ENCODE assay signal across 8 cellular contexts in the genomic region with DNA sequence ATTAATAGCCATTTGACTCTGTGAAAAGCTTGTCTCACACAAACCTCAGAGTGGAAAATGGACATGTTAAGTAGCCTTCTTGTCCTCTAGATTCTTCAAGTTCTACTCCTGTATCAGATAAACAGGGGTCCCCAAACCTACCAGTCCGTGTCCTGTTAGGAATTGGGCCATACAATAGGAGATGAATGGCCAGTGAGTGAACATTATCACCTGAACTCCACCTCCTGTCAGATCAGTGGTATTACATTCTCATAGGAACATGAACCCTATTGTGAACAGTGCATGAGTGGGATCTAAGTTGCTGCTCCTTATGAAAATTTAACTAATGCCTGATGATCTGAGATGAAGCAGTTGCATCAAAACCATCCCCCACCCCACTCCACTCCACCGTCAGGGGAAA.
DNase-seq lines count a peak whose midpoint lies in the region; ATAC-seq and TF ChIP-seq lines count a peak whose summit lies in the region.

No MANE protein-coding gene starts in this region.

- H3K27me3 Mint-ChIP-seq in CD4-positive, CD25-positive, alpha-beta regulatory T cell, result no peaks in the 10 kb centered on the region
- H3K27me3 Mint-ChIP-seq in type B pancreatic cell, result peaks cover 11% of the 10 kb centered on the region

- no peak for ATAC-seq in CD4-positive, CD25-positive, alpha-beta regulatory T cell (ENCODE audit: low read depth in 2 of 2)
- no peak for ATAC-seq in HG03196 (IDR thresholded peaks at IDR 0.05; ENCODE audit: unreplicated experiment)
- ATAC-seq in esophagus mucosa, result no peak

- H3K9me3 ChIP-seq in CD4-positive, CD25-positive, alpha-beta regulatory T cell (ENCODE audit: control insufficient read depth in 2 of 2, low read length in 2 of 2), result no peaks in the 10 kb centered on the region

- no peaks in the 10 kb centered on the region for H3K4me1 Mint-ChIP-seq in CD4-positive, CD25-positive, alpha-beta regulatory T cell
- peaks cover 8% of the 10 kb centered on the region for H3K4me1 Mint-ChIP-seq in type B pancreatic cell (ENCODE audit: unreplicated experiment)

- H3K4me1 ChIP-seq in CD4-positive, CD25-positive, alpha-beta regulatory T cell (ENCODE audit: control insufficient read depth, insufficient read depth, low read length, poor library complexity, severe bottlenecking), result no peaks in the 10 kb centered on the region

- no peak overlapping the region for H3K4me3 ChIP-seq in CD4-positive, CD25-positive, alpha-beta regulatory T cell (ENCODE audit: low read depth, low read length)

- H3K9me3 Mint-ChIP-seq in CD4-positive, CD25-positive, alpha-beta regulatory T cell, result peaks cover 0 to 2% (median 0%) of the 10 kb centered on the region in 7 donors
- no peaks in the 10 kb centered on the region for H3K9me3 Mint-ChIP-seq in type B pancreatic cell

- no peaks in the 10 kb centered on the region for H3K36me3 ChIP-seq in CD4-positive, CD25-positive, alpha-beta regulatory T cell (ENCODE audit: control insufficient read depth, insufficient read depth, low read length)

- TF ChIP-seq CTCF in GM20000 (IDR thresholded peaks at IDR 0.05; ENCODE audit: extremely low read depth, missing control alignments) (peak; percentile 12), type B pancreatic cell (conservative IDR thresholded peaks at IDR 0.05) (peak; percentile 65)

- H3K36me3 Mint-ChIP-seq in CD4-positive, CD25-positive, alpha-beta regulatory T cell, result no peaks in the 10 kb centered on the region
- H3K36me3 Mint-ChIP-seq in type B pancreatic cell, result no peaks in the 10 kb centered on the region

- H3K27ac ChIP-seq in CD4-positive, CD25-positive, alpha-beta regulatory T cell (ENCODE audit: insufficient read depth, low read length, poor library complexity, severe bottlenecking), result no peak overlapping the region

- no peaks in the 10 kb centered on the region for H3K27me3 ChIP-seq in CD4-positive, CD25-positive, alpha-beta regulatory T cell (ENCODE audit: control insufficient read depth, insufficient read depth, low read length)

- DNase-seq in CD4-positive, CD25-positive, alpha-beta regulatory T cell, result peak in 2 of 3 donors; percentile 1
- DNase-seq in GM20000 (ENCODE audit: low spot score) (no peak), NAMALWA (ENCODE audit: low spot score) (peak; percentile 37), fibroblast of gingiva (ENCODE audit: low read depth) (peak; percentile 1), type B pancreatic cell (ENCODE audit: extremely low spot score, unreplicated experiment) (no peak)
- no peak for DNase-seq in activated effector memory CD4-positive, alpha-beta T cell treated with Interleukin-2 at 50 U/mL for 16 hours

- H3K4me3 Mint-ChIP-seq in CD4-positive, CD25-positive, alpha-beta regulatory T cell, result no peak overlapping the region
- H3K4me3 Mint-ChIP-seq in type B pancreatic cell, result no peak overlapping the region

- no peak overlapping the region for H3K27ac Mint-ChIP-seq in CD4-positive, CD25-positive, alpha-beta regulatory T cell
- H3K27ac Mint-ChIP-seq in type B pancreatic cell, result no peak overlapping the region

Comparison
In these comparisons a context has a peak if more than half of its experiments do, and no peak if none do; other contexts are left out.
1. DNase-seq: peak in CD4-positive, CD25-positive, alpha-beta regulatory T cell (2 of 3), NAMALWA (single experiment) and fibroblast of gingiva (single experiment); none in GM20000 (single experiment), type B pancreatic cell (single experiment) and activated effector memory CD4-positive, alpha-beta T cell treated with Interleukin-2 at 50 U/mL for 16 hours (single experiment).